Comparison of ENCODE assay signal across 17 cellular contexts in genomic region chr5:36175043-36175442, GRCh38. TPM values are rescaled to one million over a fixed set of nuclear protein-coding genes. Genes with fewer than 3 reads are reported as not detected.
A peak's percentile ranks its signal among the peaks of the same experiment; 100 is the strongest.
DNase-seq lines count a peak whose midpoint lies in the region; ATAC-seq and TF ChIP-seq lines count a peak whose summit lies in the region.
"Had no signal": no experiment of that assay in that cellular context is flagged by ENCODE, and none has a peak within 500 bp of the region (broad histone marks: within the 10 kb centered on the region; RNA-seq: fewer than 3 reads in every experiment).

No MANE protein-coding gene starts in this region.

- H3K4me3 Mint-ChIP-seq in neural crest cell = no peak overlapping the region

- H3K4me1 Mint-ChIP-seq in neural crest cell = peaks cover 11% of the 10 kb centered on the region

- no peak overlapping the region for H3K4me3 ChIP-seq in A673 (ENCODE audit: low read depth, low read length, poor library complexity, severe bottlenecking)
- H3K4me3 ChIP-seq in SK-N-MC = no peak overlapping the region
- peak overlapping the region in 1 of 59 donors; percentile 13 for H3K4me3 ChIP-seq in dorsolateral prefrontal cortex
- H3K4me3 ChIP-seq: MG63 had no signal

- no peak for ATAC-seq in GM21515 (IDR thresholded peaks at IDR 0.05; ENCODE audit: unreplicated experiment)
- ATAC-seq: Panc1 had no signal

- intact Hi-C loops in A673 (cut with micrococcal nuclease; ENCODE audit: unreplicated experiment) (loop anchor here (5.0 kb wide), 1 partner anchor 227 kb away; no protein-coding TSS in a partner anchor), dorsolateral prefrontal cortex (cut with DNase I) (loop anchor here (5.0 to 10.0 kb wide), 2 partner anchors 67 to 130 kb away; partner anchors contain the start of genes RANBP3L (in 2 of the 2) and NADK2 (in 1 of the 2))

- H3K27ac ChIP-seq in A673 (ENCODE audit: low read depth, low read length, poor library complexity, severe bottlenecking) (peak overlapping the region; percentile 49), SK-N-MC (peak overlapping the region; percentile 27), dorsolateral prefrontal cortex (peak overlapping the region in 57 of 59 donors; percentile 54 to 94 (median 84))

- TF ChIP-seq CTCF in A673 (conservative IDR thresholded peaks at IDR 0.05; ENCODE audit: low read depth, low read length) (no peak), dorsolateral prefrontal cortex (IDR thresholded peaks at IDR 0.05 in 54 of 56, conservative IDR thresholded peaks at IDR 0.05 in 2 of 56; ENCODE audit: low read depth in 1 of 56, partially characterized antibody in 56 of 56) (no peak), neural crest cell (conservative IDR thresholded peaks at IDR 0.05) (no peak)

- in situ Hi-C loops in KBM-7 (cut with MboI; ENCODE audit: low pct_unique_long_range_greater_than_20kb, low sequenced_read_pairs) = no loop called here

- H3K9me3 Mint-ChIP-seq in neural crest cell = no peaks in the 10 kb centered on the region

- DNase-seq in A673 (ENCODE audit: low spot score) (no peak), SK-N-MC (ENCODE audit: low read depth, low spot score) (no peak), dorsolateral prefrontal cortex (no peak), neural crest cell (ENCODE audit: low read depth, low spot score) (no peak), NOMO-1 treated with DMSO at 0.1 percent for 48 hours (lab: John Stamatoyannopoulos, UW; ENCODE audit: unreplicated experiment) (no peak), iPS-NIHi11 (ENCODE audit: low spot score) (no peak), KBM-7 (no peak)
- DNase-seq: BE2C, DMS79, MG63, NCI-H1417 treated with DMSO at 0.1 percent for 48 hours, NCI-H187, NCI-H2107, NCI-H69, SIG-M5 had no signal

- peaks cover 7% of the 10 kb centered on the region for H3K4me1 ChIP-seq in A673 (ENCODE audit: insufficient read depth, low read length, poor library complexity, severe bottlenecking)
- H3K4me1 ChIP-seq: BE2C had no signal

- peak overlapping the region; percentile 20 for H3K27ac Mint-ChIP-seq in neural crest cell (ENCODE audit: unreplicated experiment)

- no peaks in the 10 kb centered on the region for H3K9me3 ChIP-seq in A673 (ENCODE audit: low read depth, low read length, poor library complexity, severe bottlenecking)
- H3K9me3 ChIP-seq in SK-N-MC (ENCODE audit: low read depth, low read length) = no peaks in the 10 kb centered on the region
- H3K9me3 ChIP-seq: BE2C, MG63 had no signal

- CTCF ChIA-PET in A673 (lab: Charles Lee) = no interaction called here

- no peaks in the 10 kb centered on the region for H3K27me3 ChIP-seq in A673 (replicated peaks; ENCODE audit: insufficient read depth, low read depth, low read length, poor library complexity)
- H3K27me3 ChIP-seq in dorsolateral prefrontal cortex = no peaks in the 10 kb centered on the region
- H3K27me3 ChIP-seq: BE2C, MG63 had no signal

- H3K36me3 Mint-ChIP-seq in neural crest cell (ENCODE audit: low read depth) = peaks cover 6% of the 10 kb centered on the region

- no peaks in the 10 kb centered on the region for H3K27me3 Mint-ChIP-seq in neural crest cell (ENCODE audit: low read depth)

- H3K36me3 ChIP-seq in A673 (ENCODE audit: insufficient read depth, low read length, poor library complexity, severe bottlenecking) (peaks cover 99% of the 10 kb centered on the region), SK-N-MC (ENCODE audit: insufficient read depth, low read length) (peaks cover 96% of the 10 kb centered on the region)

- BruUV-seq in A673 (replicated peaks; lab: Mats Ljungman, UMichigan) = no TSS peak

- H3K9ac ChIP-seq in SK-N-MC (ENCODE audit: insufficient read length) = no peak overlapping the region

- POLR2A ChIA-PET in A673 (lab: Charles Lee; ENCODE audit: low non-redundant PET) = no interaction called here

RNA-seq across cellular contexts. Expression of gene SKP2, which starts 23.1 kb away (rescaled TPM):
- 133 and 154 TPM in 2 replicates for total RNA-seq in A673 (2021)
- 10 to 100 TPM; 11.3 to 30.0 (median 19.1) TPM for total RNA-seq in dorsolateral prefrontal cortex
- total RNA-seq in neural crest cell = 147 and 153 TPM in 2 replicates

RNA-seq across cellular contexts. Expression of gene LMBRD2, which starts 23.4 kb away (rescaled TPM):
- total RNA-seq in A673 (2021) (6.4 and 8.4 TPM in 2 replicates), dorsolateral prefrontal cortex (10 to 100 TPM; 22.9 to 79.1 (median 51.0) TPM), neural crest cell (7.7 and 9.1 TPM in 2 replicates)

Comparison
In these comparisons a context has a peak if more than half of its experiments do, and no peak if none do; other contexts are left out.
1. H3K27ac ChIP-seq: peak in every context shown above with its lines; median percentile 84 in dorsolateral prefrontal cortex; 49 in A673; 27 in SK-N-MC.